26 cellular contexts compared by ENCODE assay signal in genomic region chr14:24226477-24226876, GRCh38.
"Had no signal": no experiment of that assay in that cellular context is flagged by ENCODE, and none has a peak within 500 bp of the region (broad histone marks: within the 10 kb centered on the region; RNA-seq: fewer than 3 reads in every experiment).

No MANE protein-coding gene starts in this region.

- H3K4me3 ChIP-seq: adrenal gland, SJCRH30 had no signal

- H3K27ac Mint-ChIP-seq: activated B cell treated with CpG ODN at 0.5 μM for 24 hours; activated CD4-positive, alpha-beta T cell treated with anti-CD3 and anti-CD28 coated beads, Interleukin-2, amount 10 ng/mL, durations not matched to agents 24 days and 14 days; activated naive CD8-positive, alpha-beta T cell treated with anti-CD3 and anti-CD28 coated beads, Interleukin-2, amount 10 ng/mL, durations not matched to agents 7 days and 5 days; T-helper 1 cell treated with Interleukin-12 subunit alpha and Interleukin-12 subunit beta and Interleukin-4 antibody, amounts not matched to agents 30 μg/mL and 1 μg/mL, for 36 hours had no signal

- H3K4me1 ChIP-seq: SJCRH30 had no signal

- H3K27me3 ChIP-seq: adrenal gland, SJCRH30 had no signal

- H3K27ac ChIP-seq: adrenal gland, SJCRH30 had no signal

- DNase-seq: activated B cell treated with CpG ODN at 0.5 μM for 24 hours; activated CD4-positive, alpha-beta memory T cell treated with anti-CD3 and anti-CD28 coated beads for 36 hours; activated CD4-positive, alpha-beta T cell treated with anti-CD3 and anti-CD28 coated beads for 1 hour; activated CD4-positive, alpha-beta T cell treated with anti-CD3 and anti-CD28 coated beads, Interleukin-2, amount 10 ng/mL, durations not matched to agents 24 days and 14 days; activated CD8-positive, alpha-beta memory T cell treated with anti-CD3 and anti-CD28 coated beads for 24 hours; activated naive CD4-positive, alpha-beta T cell treated with anti-CD3 and anti-CD28 coated beads, Interleukin-2, amount 50 U/mL, for 16 hours; activated naive CD8-positive, alpha-beta T cell treated with anti-CD3 and anti-CD28 coated beads, Interleukin-2, amount 10 ng/mL, durations not matched to agents 7 days and 5 days; activated T-cell treated with anti-CD3 and anti-CD28 coated beads, Interleukin-2, amount 50 U/mL, for 4 hours; anterior cingulate cortex; cerebellar nuclear complex; KG1; NCI-H1048; NCI-H1930; NCI-H2171 treated with DMSO at 0.1 percent for 48 hours; NCI-H226; NCI-H526 treated with DMSO at 0.1 percent for 48 hours; NCI-H82; Right ventricle myocardium superior; RPMI8226; SJCRH30; T-helper 9 cell had no signal

- H3K27me3 Mint-ChIP-seq: activated B cell treated with CpG ODN at 0.5 μM for 24 hours; activated CD4-positive, alpha-beta memory T cell treated with anti-CD3 and anti-CD28 coated beads for 36 hours; activated CD4-positive, alpha-beta T cell treated with anti-CD3 and anti-CD28 coated beads, Interleukin-2, amount 10 ng/mL, durations not matched to agents 24 days and 14 days; activated naive CD8-positive, alpha-beta T cell treated with anti-CD3 and anti-CD28 coated beads, Interleukin-2, amount 10 ng/mL, durations not matched to agents 7 days and 5 days had no signal

- H3K9me3 ChIP-seq: adrenal gland, SJCRH30 had no signal

- H3K4me3 Mint-ChIP-seq: activated B cell treated with CpG ODN at 0.5 μM for 24 hours; activated CD4-positive, alpha-beta memory T cell treated with anti-CD3 and anti-CD28 coated beads for 36 hours; activated CD4-positive, alpha-beta T cell treated with anti-CD3 and anti-CD28 coated beads, Interleukin-2, amount 10 ng/mL, durations not matched to agents 24 days and 14 days; activated naive CD8-positive, alpha-beta T cell treated with anti-CD3 and anti-CD28 coated beads, Interleukin-2, amount 10 ng/mL, durations not matched to agents 7 days and 5 days; activated T-cell treated with anti-CD3 and anti-CD28 coated beads, Interleukin-2, amount 50 U/mL, for 4 hours; T-helper 1 cell treated with Interleukin-12 subunit alpha and Interleukin-12 subunit beta and Interleukin-4 antibody, amounts not matched to agents 30 μg/mL and 1 μg/mL, for 36 hours had no signal

- FAIRE-seq: TTC549 had no signal

- ATAC-seq: activated T-cell treated with anti-CD3 and anti-CD28 coated beads, Interleukin-2, amount 50 U/mL, for 4 hours; Panc1; SK-N-SH treated with all-trans-retinoic acid at 6 μM for 48 hours had no signal

- H3K9me3 Mint-ChIP-seq: activated B cell treated with CpG ODN at 0.5 μM for 24 hours; activated CD4-positive, alpha-beta memory T cell treated with anti-CD3 and anti-CD28 coated beads for 36 hours; activated CD4-positive, alpha-beta T cell treated with anti-CD3 and anti-CD28 coated beads, Interleukin-2, amount 10 ng/mL, durations not matched to agents 24 days and 14 days; activated naive CD8-positive, alpha-beta T cell treated with anti-CD3 and anti-CD28 coated beads, Interleukin-2, amount 10 ng/mL, durations not matched to agents 7 days and 5 days; activated T-cell treated with anti-CD3 and anti-CD28 coated beads, Interleukin-2, amount 50 U/mL, for 4 hours; T-helper 1 cell treated with Interleukin-12 subunit alpha and Interleukin-12 subunit beta and Interleukin-4 antibody, amounts not matched to agents 30 μg/mL and 1 μg/mL, for 36 hours had no signal
